19 cellular contexts compared by ENCODE assay signal in genomic region chr3:155179425-155179814, GRCh38.
DNase-seq lines count a peak whose midpoint lies in the region; ATAC-seq and TF ChIP-seq lines count a peak whose summit lies in the region.
"Had no signal": no experiment of that assay in that cellular context is flagged by ENCODE, and none has a peak within 500 bp of the region (broad histone marks: within the 10 kb centered on the region; RNA-seq: fewer than 3 reads in every experiment).

No MANE protein-coding gene starts in this region.

- no peak for ATAC-seq in stimulated activated memory B cell treated with anti-CD40 and anti-IgM and Interleukin-4, amounts not matched to agents 10 μg/mL and 1 μg/mL and 100 μg/mL, for 72 hours
- ATAC-seq: HCT116, PC-3 had no signal

- H3K9me3 Mint-ChIP-seq in stimulated activated memory B cell treated with anti-CD40 and anti-IgM and Interleukin-4, amounts not matched to agents 10 μg/mL and 1 μg/mL and 100 μg/mL, for 72 hours: peaks cover 4% of the 10 kb centered on the region
- H3K9me3 Mint-ChIP-seq: CD4-positive, alpha-beta T cell had no signal

- H3K36me3 Mint-ChIP-seq in stimulated activated memory B cell treated with anti-CD40 and anti-IgM and Interleukin-4, amounts not matched to agents 10 μg/mL and 1 μg/mL and 100 μg/mL, for 72 hours: no peaks in the 10 kb centered on the region

- no peak overlapping the region for H3K4me3 Mint-ChIP-seq in stimulated activated memory B cell treated with anti-CD40 and anti-IgM and Interleukin-4, amounts not matched to agents 10 μg/mL and 1 μg/mL and 100 μg/mL, for 72 hours
- H3K4me3 Mint-ChIP-seq: CD4-positive, alpha-beta T cell had no signal

- no peak for TF ChIP-seq POLR2A in erythroblast (IDR thresholded peaks at IDR 0.05; ENCODE audit: low read length)

- H3K27ac Mint-ChIP-seq in stimulated activated memory B cell treated with anti-CD40 and anti-IgM and Interleukin-4, amounts not matched to agents 10 μg/mL and 1 μg/mL and 100 μg/mL, for 72 hours: peak overlapping the region; percentile 35
- H3K27ac Mint-ChIP-seq: CD4-positive, alpha-beta T cell had no signal

- no peaks in the 10 kb centered on the region for H3K27me3 Mint-ChIP-seq in stimulated activated memory B cell treated with anti-CD40 and anti-IgM and Interleukin-4, amounts not matched to agents 10 μg/mL and 1 μg/mL and 100 μg/mL, for 72 hours
- H3K27me3 Mint-ChIP-seq: CD4-positive, alpha-beta T cell had no signal

- peaks cover 6% of the 10 kb centered on the region for H3K4me1 Mint-ChIP-seq in stimulated activated memory B cell treated with anti-CD40 and anti-IgM and Interleukin-4, amounts not matched to agents 10 μg/mL and 1 μg/mL and 100 μg/mL, for 72 hours

- DNase-seq in CMK (ENCODE audit: low read depth) (peak; percentile 4), OCI-M1 (lab: John Stamatoyannopoulos, UW) (peak; percentile 59), erythroblast (lab: John Stamatoyannopoulos, UW) (peak; percentile 62 to 83), NCI-H2227 treated with DMSO at 0.1 percent for 48 hours (lab: John Stamatoyannopoulos, UW) (no peak), anterior cingulate cortex (lab: John Stamatoyannopoulos, UW) (no peak)
- DNase-seq in stimulated activated CD4-positive, alpha-beta T cell treated with anti-CD3 and anti-CD28 coated beads, Interleukin-2, amount 100 ng/mL, for 48 hours: no peak
- DNase-seq: Caco-2; CD4-positive, alpha-beta T cell; DMS153; MM.1S; NCI-H1048; NCI-H1417 treated with DMSO at 0.1 percent for 48 hours; NCI-H187; NCI-H446 treated with DMSO at 0.1 percent for 48 hours; NCI-H526 treated with DMSO at 0.1 percent for 48 hours; PC-3; Right ventricle myocardium superior had no signal

Comparison
In these comparisons a context has a peak if more than half of its experiments do, and no peak if none do; other contexts are left out.
1. DNase-seq: peak in CMK (single experiment), OCI-M1 (single experiment) and erythroblast (2 of 2); none in stimulated activated CD4-positive, alpha-beta T cell treated with anti-CD3 and anti-CD28 coated beads, Interleukin-2, amount 100 ng/mL, for 48 hours (0 of 2), NCI-H2227 treated with DMSO at 0.1 percent for 48 hours (single experiment) and anterior cingulate cortex (0 of 58).